8 cellular contexts compared by ENCODE assay signal in genomic region chr12:120470150-120470817, GRCh38. TPM values are rescaled to one million over a fixed set of nuclear protein-coding genes. Genes with fewer than 3 reads are reported as not detected.
DNase-seq lines count a peak whose midpoint lies in the region; ATAC-seq and TF ChIP-seq lines count a peak whose summit lies in the region.

No MANE protein-coding gene starts in this region.

- no peaks in the 10 kb centered on the region for H3K27me3 ChIP-seq in CD4-positive, CD25-positive, alpha-beta regulatory T cell (ENCODE audit: control insufficient read depth, insufficient read depth, low read length)
- no peaks in the 10 kb centered on the region for H3K27me3 ChIP-seq in NT2/D1 (ENCODE audit: insufficient read depth, insufficient read length)

- TF ChIP-seq CTCF in mucosa of descending colon (IDR thresholded peaks at IDR 0.05): no peak

- peak overlapping the region; percentile 60 to 88 (median 84) for H3K27ac Mint-ChIP-seq in CD4-positive, CD25-positive, alpha-beta regulatory T cell
- H3K27ac Mint-ChIP-seq in dendritic cell treated with granulocyte-macrophage colony-stimulating factor and Interleukin-4, amounts not matched to agents 40 ng/mL and 50 ng/mL, for 4 days: peak overlapping the region; percentile 89

- DNase-seq in CD4-positive, CD25-positive, alpha-beta regulatory T cell: no peak
- DNase-seq in NT2/D1 (ENCODE audit: low read depth, low spot score): no peak
- peak in 1 of 3 donors; percentile 39 for DNase-seq in mucosa of descending colon
- no peak for DNase-seq in effector CD4-positive, alpha-beta T cell
- DNase-seq in amniotic stem cell (lab: John Stamatoyannopoulos, UW): no peak

- peak overlapping the region; percentile 80 for H3K4me3 ChIP-seq in CD4-positive, CD25-positive, alpha-beta regulatory T cell (ENCODE audit: low read depth, low read length)
- H3K4me3 ChIP-seq in NT2/D1 (ENCODE audit: insufficient read length, low read depth) (peak overlapping the region; percentile 100), mucosa of descending colon (peak overlapping the region; percentile 85)

- peak; percentile 5 to 11 for ATAC-seq in CD4-positive, CD25-positive, alpha-beta regulatory T cell (ENCODE audit: low read depth in 2 of 2)
- ATAC-seq in GM21529 (IDR thresholded peaks at IDR 0.05; ENCODE audit: unreplicated experiment): peak; percentile 21
- peak; percentile 26 for ATAC-seq in mucosa of descending colon
- no peak for ATAC-seq in GM18909 (IDR thresholded peaks at IDR 0.05; ENCODE audit: poor library complexity, unreplicated experiment)

- H3K9ac ChIP-seq in NT2/D1 (ENCODE audit: insufficient read length, low read depth): peak overlapping the region; percentile 100

- no peaks in the 10 kb centered on the region for H3K9me3 Mint-ChIP-seq in CD4-positive, CD25-positive, alpha-beta regulatory T cell
- no peaks in the 10 kb centered on the region for H3K9me3 Mint-ChIP-seq in dendritic cell treated with granulocyte-macrophage colony-stimulating factor and Interleukin-4, amounts not matched to agents 40 ng/mL and 50 ng/mL, for 4 days

- peaks cover 9 to 47% (median 34%) of the 10 kb centered on the region in 4 donors for H3K4me1 Mint-ChIP-seq in CD4-positive, CD25-positive, alpha-beta regulatory T cell
- peaks cover 65% of the 10 kb centered on the region for H3K4me1 Mint-ChIP-seq in dendritic cell treated with granulocyte-macrophage colony-stimulating factor and Interleukin-4, amounts not matched to agents 40 ng/mL and 50 ng/mL, for 4 days (ENCODE audit: low read depth)

- intact Hi-C loops in dendritic cell treated with granulocyte-macrophage colony-stimulating factor and Interleukin-4, amounts not matched to agents 40 ng/mL and 50 ng/mL, for 4 days (cut with micrococcal nuclease): no loop called here
- intact Hi-C loops in mucosa of descending colon (cut with DNase I, micrococcal nuclease): no loop called here

- H3K27ac ChIP-seq in CD4-positive, CD25-positive, alpha-beta regulatory T cell (ENCODE audit: insufficient read depth, low read length, poor library complexity, severe bottlenecking): peak overlapping the region; percentile 86

- peak overlapping the region; percentile 84 to 93 (median 90) for H3K4me3 Mint-ChIP-seq in CD4-positive, CD25-positive, alpha-beta regulatory T cell
- peak overlapping the region; percentile 94 for H3K4me3 Mint-ChIP-seq in dendritic cell treated with granulocyte-macrophage colony-stimulating factor and Interleukin-4, amounts not matched to agents 40 ng/mL and 50 ng/mL, for 4 days

- peaks cover 5% of the 10 kb centered on the region for H3K27me3 Mint-ChIP-seq in CD4-positive, CD25-positive, alpha-beta regulatory T cell
- no peaks in the 10 kb centered on the region for H3K27me3 Mint-ChIP-seq in dendritic cell treated with granulocyte-macrophage colony-stimulating factor and Interleukin-4, amounts not matched to agents 40 ng/mL and 50 ng/mL, for 4 days

- H3K36me3 ChIP-seq in CD4-positive, CD25-positive, alpha-beta regulatory T cell (ENCODE audit: control insufficient read depth, insufficient read depth, low read length): peaks cover 17% of the 10 kb centered on the region
- H3K36me3 ChIP-seq in NT2/D1 (ENCODE audit: insufficient read depth, insufficient read length, low read length) (peaks cover 31% of the 10 kb centered on the region), mucosa of descending colon (ENCODE audit: low read depth) (no peaks in the 10 kb centered on the region)

- peaks cover 7% of the 10 kb centered on the region for H3K36me3 Mint-ChIP-seq in CD4-positive, CD25-positive, alpha-beta regulatory T cell
- H3K36me3 Mint-ChIP-seq in dendritic cell treated with granulocyte-macrophage colony-stimulating factor and Interleukin-4, amounts not matched to agents 40 ng/mL and 50 ng/mL, for 4 days (ENCODE audit: low read depth): peaks cover 41% of the 10 kb centered on the region

- H3K4me1 ChIP-seq in CD4-positive, CD25-positive, alpha-beta regulatory T cell (ENCODE audit: control insufficient read depth, insufficient read depth, low read length, poor library complexity, severe bottlenecking): peaks cover 33% of the 10 kb centered on the region
- H3K4me1 ChIP-seq in NT2/D1 (ENCODE audit: insufficient read depth, insufficient read length) (peaks cover 5% of the 10 kb centered on the region), mucosa of descending colon (ENCODE audit: low read depth) (peaks cover 10% of the 10 kb centered on the region)

- no peaks in the 10 kb centered on the region for H3K9me3 ChIP-seq in CD4-positive, CD25-positive, alpha-beta regulatory T cell (ENCODE audit: control insufficient read depth in 2 of 2, low read length in 2 of 2)
- H3K9me3 ChIP-seq in NT2/D1 (ENCODE audit: insufficient read depth, low read length) (no peaks in the 10 kb centered on the region), mucosa of descending colon (no peaks in the 10 kb centered on the region)

RNA-seq across cellular contexts. Expression of gene SRSF9, which starts 0.7 kb away (rescaled TPM):
- total RNA-seq in CD4-positive, CD25-positive, alpha-beta regulatory T cell: 138 TPM
- polyA plus RNA-seq in CD4-positive, CD25-positive, alpha-beta regulatory T cell: 100 to 1,000 TPM; 167 to 193 (median 191) TPM
- 100 to 1,000 TPM; 117 to 140 (median 139) TPM for total RNA-seq in mucosa of descending colon

RNA-seq across cellular contexts. Expression of gene GATC, which starts 24.0 kb away (rescaled TPM):
- total RNA-seq in CD4-positive, CD25-positive, alpha-beta regulatory T cell: 30.2 TPM
- polyA plus RNA-seq in CD4-positive, CD25-positive, alpha-beta regulatory T cell: 10 to 100 TPM; 13.7 to 19.9 (median 16.9) TPM
- 10 to 100 TPM; 20.6 to 29.5 (median 26.8) TPM for total RNA-seq in mucosa of descending colon

RNA-seq across cellular contexts. Expression of gene TRIAP1, which starts 24.1 kb away (rescaled TPM):
- total RNA-seq in CD4-positive, CD25-positive, alpha-beta regulatory T cell: 19.2 TPM
- polyA plus RNA-seq in CD4-positive, CD25-positive, alpha-beta regulatory T cell: 10 to 100 TPM; 43.6 to 61.1 (median 47.6) TPM
- 10 to 100 TPM; 14.9 to 16.7 (median 16.3) TPM for total RNA-seq in mucosa of descending colon

RNA-seq across cellular contexts. Expression of gene DYNLL1, which starts 25.6 kb away (rescaled TPM):
- 99.0 TPM for total RNA-seq in CD4-positive, CD25-positive, alpha-beta regulatory T cell
- 100 to 1,000 TPM; 480 to 692 (median 547) TPM for polyA plus RNA-seq in CD4-positive, CD25-positive, alpha-beta regulatory T cell
- total RNA-seq in mucosa of descending colon: 100 to 1,000 TPM; 309 to 343 (median 309) TPM

RNA-seq across cellular contexts. Expression of gene COX6A1, which starts 32.4 kb away (rescaled TPM):
- total RNA-seq in CD4-positive, CD25-positive, alpha-beta regulatory T cell: 169 TPM
- polyA plus RNA-seq in CD4-positive, CD25-positive, alpha-beta regulatory T cell: 1,000 to 10,000 TPM in 2 of 4 donors, 100 to 1,000 TPM in 2; 939 to 1,218 (median 1,022) TPM
- total RNA-seq in mucosa of descending colon: 100 to 1,000 TPM; 509 to 899 (median 865) TPM
